In genomic region chr17:37312137-37312923, GRCh38 we compare ENCODE assay signal across 16 cellular contexts.
"Had no signal": no experiment of that assay in that cellular context is flagged by ENCODE, and none has a peak within 500 bp of the region (broad histone marks: within the 10 kb centered on the region; RNA-seq: fewer than 3 reads in every experiment).

No MANE protein-coding gene starts in this region.

- DNase-seq: activated CD4-positive, alpha-beta T cell treated with anti-CD3 and anti-CD28 coated beads for 1 hour; activated CD4-positive, alpha-beta T cell treated with anti-CD3 and anti-CD28 coated beads, Interleukin-2, amount 50 U/mL, for 48 hours; activated CD8-positive, alpha-beta memory T cell treated with anti-CD3 and anti-CD28 coated beads, Interleukin-2, amount 10 ng/mL, durations not matched to agents 7 days and 5 days; activated gamma-delta T cell; activated naive CD8-positive, alpha-beta T cell treated with anti-CD3 and anti-CD28 coated beads for 36 hours; activated T-cell treated with anti-CD3 and anti-CD28 coated beads, Interleukin-2, amount 50 U/mL, for 48 hours; aorta; heart left ventricle; islet precursor cell; sigmoid colon; stimulated activated CD4-positive, alpha-beta T cell treated with anti-CD3 and anti-CD28 coated beads, Interleukin-2, amount 100 ng/mL, for 48 hours; stimulated activated naive CD4-positive, alpha-beta T cell treated with Interleukin-2 at 50 U/mL for 16 hours; T-helper 9 cell; upper lobe of left lung had no signal

- H3K27ac ChIP-seq: heart left ventricle, sigmoid colon, upper lobe of left lung had no signal

- ATAC-seq: activated CD8-positive, alpha-beta memory T cell treated with anti-CD3 and anti-CD28 coated beads, Interleukin-2, amount 10 ng/mL, durations not matched to agents 7 days and 5 days; heart left ventricle; left lobe of liver; natural killer cell treated with Interleukin-12 subunit alpha and Interleukin-12 subunit beta and Interleukin-15 and Interleukin-18, amount 100 ng/mL, for 72 hours had no signal

- H3K27me3 ChIP-seq: heart left ventricle, sigmoid colon, upper lobe of left lung had no signal

- H3K4me3 ChIP-seq: heart left ventricle, sigmoid colon, upper lobe of left lung had no signal

- H3K36me3 ChIP-seq: upper lobe of left lung had no signal

- H3K4me1 ChIP-seq: heart left ventricle, sigmoid colon, upper lobe of left lung had no signal

- H3K9me3 ChIP-seq: heart left ventricle, sigmoid colon, upper lobe of left lung had no signal
